Comparison of ENCODE assay signal across 9 cellular contexts in genomic region chr3:139538733-139539132, GRCh38. TPM values are rescaled to one million over a fixed set of nuclear protein-coding genes. Genes with fewer than 3 reads are reported as not detected.
DNase-seq lines count a peak whose midpoint lies in the region; ATAC-seq and TF ChIP-seq lines count a peak whose summit lies in the region.
"Had no signal": no experiment of that assay in that cellular context is flagged by ENCODE, and none has a peak within 500 bp of the region (broad histone marks: within the 10 kb centered on the region; RNA-seq: fewer than 3 reads in every experiment).

No MANE protein-coding gene starts in this region.

- DNase-seq in Calu3 = no peak
- peak in 36 of 51 donors; percentile 12 to 72 (median 46) for DNase-seq in hypothalamus (lab: John Stamatoyannopoulos, UW)
- peak; percentile 37 to 69 for DNase-seq in psoas muscle
- no peak for DNase-seq in activated CD8-positive, alpha-beta memory T cell treated with anti-CD3 and anti-CD28 coated beads, Interleukin-2, amount 50 U/mL, for 48 hours
- no peak for DNase-seq in activated CD8-positive, alpha-beta memory T cell treated with anti-CD3 and anti-CD28 coated beads, Interleukin-2, amount 50 U/mL, for 4 hours
- DNase-seq: activated CD4-positive, alpha-beta T cell treated with anti-CD3 and anti-CD28 coated beads for 4 hours had no signal

- H3K9me3 Mint-ChIP-seq in Calu3 (ENCODE audit: low read depth, unreplicated experiment) (no peaks in the 10 kb centered on the region), brain (peaks cover 0 to 5% (median 0%) of the 10 kb centered on the region in 5 experiments)

- H3K36me3 ChIP-seq in psoas muscle (ENCODE audit: insufficient read depth in 1 of 2, low read depth in 1 of 2) = no peaks in the 10 kb centered on the region

- CTCF ChIA-PET in Calu3 (lab: Charles Lee) = no interaction called here

- H3K4me3 Mint-ChIP-seq in Calu3 (ENCODE audit: low read depth, unreplicated experiment) (peak overlapping the region; percentile 73), brain (peak overlapping the region; percentile 70 to 90 (median 77))

- peak overlapping the region; percentile 69 for H3K4me3 ChIP-seq in psoas muscle

- H3K4me1 Mint-ChIP-seq in Calu3 (ENCODE audit: low read depth, unreplicated experiment) (peaks cover 47% of the 10 kb centered on the region), brain (peaks cover 79% of the 10 kb centered on the region)

- no peak overlapping the region for H3K27ac ChIP-seq in psoas muscle

- no peaks in the 10 kb centered on the region for H3K27me3 Mint-ChIP-seq in Calu3 (ENCODE audit: unreplicated experiment)
- peaks cover 40% of the 10 kb centered on the region for H3K27me3 Mint-ChIP-seq in brain

- H3K36me3 Mint-ChIP-seq in Calu3 (ENCODE audit: insufficient read depth, unreplicated experiment) (peaks cover 10% of the 10 kb centered on the region), brain (peaks cover 6% of the 10 kb centered on the region)

- TF ChIP-seq CTCF in Calu3 (IDR thresholded peaks at IDR 0.05; ENCODE audit: unreplicated experiment) (no peak), brain (conservative IDR thresholded peaks at IDR 0.05) (no peak), psoas muscle (IDR thresholded peaks at IDR 0.05) (no peak)

- WGBS in psoas muscle, 3 donors = 38 to 50% (median 48%) methylated on average over 21 of the region's 21 CpGs

- intact Hi-C loops in Calu3 (cut with micrococcal nuclease; ENCODE audit: unreplicated experiment) = no loop called here
- intact Hi-C loops in psoas muscle (cut with DNase I) = no loop called here

- no peaks in the 10 kb centered on the region for H3K9me3 ChIP-seq in psoas muscle

- H3K27ac Mint-ChIP-seq in Calu3 (ENCODE audit: unreplicated experiment) (no peak overlapping the region), brain (peak overlapping the region in 4 of 5 experiments; percentile 5 to 97 (median 90))

- no TSS peak for BruUV-seq in Calu3 (replicated peaks; lab: Mats Ljungman, UMichigan)

- peaks cover 27% of the 10 kb centered on the region for H3K4me1 ChIP-seq in psoas muscle

- peak in 3 of 4 donors; percentile 27 to 51 (median 48) for ATAC-seq in psoas muscle
- no peak for ATAC-seq in esophagus mucosa
- no peak for ATAC-seq in GM18907 (IDR thresholded peaks at IDR 0.05; ENCODE audit: unreplicated experiment)

- no peaks in the 10 kb centered on the region for H3K27me3 ChIP-seq in psoas muscle (ENCODE audit: insufficient read depth in 3 of 3, low read length in 2 of 3)

RNA-seq across cellular contexts. Expression of gene RBP1, which starts 0.8 kb away (rescaled TPM):
- 7.9 and 13.0 TPM in 2 replicates for total RNA-seq in Calu3 (2022)
- polyA plus RNA-seq in brain (ENCODE audit: insufficient read depth, low read depth, low replicate concordance) = 1,006 TPM
- 1 to 10 TPM; 3.2 to 10.0 (median 8.9) TPM for total RNA-seq in psoas muscle
- 1 to 10 TPM; 1.9 to 7.6 (median 7.0) TPM for polyA plus RNA-seq in psoas muscle
- total RNA-seq in esophagus mucosa = 150 TPM

Comparison
In these comparisons a context has a peak if more than half of its experiments do, and no peak if none do; other contexts are left out.
1. DNase-seq: peak in hypothalamus (36 of 51) and psoas muscle (2 of 2); none in Calu3 (single experiment), activated CD8-positive, alpha-beta memory T cell treated with anti-CD3 and anti-CD28 coated beads, Interleukin-2, amount 50 U/mL, for 48 hours (single experiment) and activated CD8-positive, alpha-beta memory T cell treated with anti-CD3 and anti-CD28 coated beads, Interleukin-2, amount 50 U/mL, for 4 hours (single experiment).
2. ATAC-seq: peak in psoas muscle (3 of 4); none in esophagus mucosa (single experiment) and GM18907 (single experiment).
3. RNA of gene RBP1, which starts 0.8 kb away (total RNA-seq): 150 TPM in esophagus mucosa (single experiment); 7.9 to 13.0 TPM in Calu3 and 3.2 to 10.0 TPM in psoas muscle; every median in the first group is over 10 times any median in the second.